31 cellular contexts compared by ENCODE assay signal in the genomic region with DNA sequence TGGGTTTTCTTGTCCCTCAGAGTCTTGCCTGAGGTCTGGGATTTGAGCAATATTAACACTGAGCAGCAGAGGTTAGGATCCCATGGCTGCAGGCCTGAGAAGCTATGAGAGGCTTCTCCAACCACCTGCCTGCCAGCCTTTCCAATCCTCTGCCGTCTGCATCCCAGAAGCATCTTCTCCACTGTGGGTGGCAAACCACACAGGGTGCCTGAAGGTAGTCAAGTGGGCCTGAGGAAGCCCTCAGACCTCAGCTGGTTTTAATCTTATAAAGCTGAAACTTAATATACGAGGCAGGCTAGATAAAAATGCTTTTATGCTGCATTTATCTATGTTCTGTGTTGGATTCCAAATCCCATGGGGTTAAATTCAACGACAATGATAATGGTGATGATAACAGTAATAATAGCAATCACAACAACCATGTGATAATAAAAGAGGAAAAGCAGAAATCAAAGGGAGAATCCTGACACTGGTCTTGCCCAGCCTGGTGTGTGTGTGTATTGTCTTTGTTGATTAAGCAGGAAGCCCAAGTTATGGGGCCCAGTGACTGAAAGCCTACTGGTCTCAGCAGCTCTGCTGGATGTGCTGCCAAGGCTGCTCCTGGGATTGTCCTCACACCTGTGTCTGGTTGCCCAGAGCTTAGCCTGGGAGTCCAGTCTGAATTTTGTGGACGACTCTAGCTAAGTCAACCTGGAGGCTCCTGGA.
"Had no signal": no experiment of that assay in that cellular context is flagged by ENCODE, and none has a peak within 500 bp of the region (broad histone marks: within the 10 kb centered on the region; RNA-seq: fewer than 3 reads in every experiment).

No MANE protein-coding gene starts in this region.

- H3K4me3 ChIP-seq: adrenal gland, body of pancreas, breast epithelium had no signal

- DNase-seq: activated B cell treated with CpG ODN at 0.5 μM for 24 hours; activated CD4-positive, alpha-beta memory T cell treated with anti-CD3 and anti-CD28 coated beads for 36 hours; activated CD4-positive, alpha-beta T cell treated with anti-CD3 and anti-CD28 coated beads for 4 hours; activated CD4-positive, alpha-beta T cell treated with anti-CD3 and anti-CD28 coated beads, Interleukin-2, amount 10 ng/mL, durations not matched to agents 24 days and 14 days; activated CD4-positive, alpha-beta T cell treated with anti-CD3 and anti-CD28 coated beads, Interleukin-2, amount 50 U/mL, for 1 hour; activated CD4-positive, alpha-beta T cell treated with anti-CD3 and anti-CD28 coated beads, Interleukin-2, amount 50 U/mL, for 4 hours; activated CD4-positive, CD25-positive, alpha-beta regulatory T cell treated with anti-CD3 and anti-CD28 coated beads, Interleukin-2, amount 50 U/mL, for 72 hours; activated CD8-positive, alpha-beta memory T cell treated with anti-CD3 and anti-CD28 coated beads, Interleukin-2, amount 50 U/mL, for 4 hours; activated CD8-positive, alpha-beta T cell treated with anti-CD3 and anti-CD28 coated beads for 36 hours; activated effector memory CD4-positive, alpha-beta T cell treated with anti-CD3 and anti-CD28 coated beads, Interleukin-2, amount 50 U/mL, for 16 hours; activated gamma-delta T cell treated with Interleukin-2 at 50 U/mL for 16 hours; activated naive CD4-positive, alpha-beta T cell; activated naive CD4-positive, alpha-beta T cell treated with anti-CD3 and anti-CD28 coated beads for 36 hours; activated naive CD4-positive, alpha-beta T cell treated with anti-CD3 and anti-CD28 coated beads, Interleukin-2, amount 50 U/mL, for 16 hours; activated naive CD8-positive, alpha-beta T cell treated with anti-CD3 and anti-CD28 coated beads for 36 hours; activated T-cell treated with anti-CD3 and anti-CD28 coated beads for 4 hours; activated T-cell treated with anti-CD3 and anti-CD28 coated beads, Interleukin-2, amount 50 U/mL, for 1 hour; activated T-cell treated with anti-CD3 and anti-CD28 coated beads, Interleukin-2, amount 50 U/mL, for 4 hours; activated T-cell treated with anti-CD3 and anti-CD28 coated beads, Interleukin-2, amount 50 U/mL, for 72 hours; adrenal gland; amniotic stem cell; aorta; body of pancreas; brain microvascular endothelial cell; central memory CD4-positive, alpha-beta T cell; T-helper 2 cell; T-helper 9 cell had no signal

- H3K27ac ChIP-seq: adrenal gland, body of pancreas, brain microvascular endothelial cell, breast epithelium, VCaP had no signal

- H3K36me3 ChIP-seq: adrenal gland, brain microvascular endothelial cell, breast epithelium had no signal

- H3K4me1 ChIP-seq: body of pancreas, breast epithelium had no signal

- ATAC-seq: activated CD8-positive, alpha-beta T cell treated with anti-CD3 and anti-CD28 coated beads for 36 hours; activated naive CD4-positive, alpha-beta T cell treated with anti-CD3 and anti-CD28 coated beads, Interleukin-2, amount 50 U/mL, for 72 hours; activated T-cell treated with anti-CD3 and anti-CD28 coated beads, Interleukin-2, amount 50 U/mL, for 4 hours; activated T-cell treated with anti-CD3 and anti-CD28 coated beads, Interleukin-2, amount 50 U/mL, for 72 hours; activated T-helper 17 cell treated with anti-CD3 and anti-CD28 coated beads, Interleukin-2, amount 50 U/mL, for 72 hours; body of pancreas had no signal

- H3K27me3 ChIP-seq: adrenal gland, body of pancreas, brain microvascular endothelial cell, breast epithelium had no signal

- H3K9me3 ChIP-seq: adrenal gland had no signal
